In the genomic region with DNA sequence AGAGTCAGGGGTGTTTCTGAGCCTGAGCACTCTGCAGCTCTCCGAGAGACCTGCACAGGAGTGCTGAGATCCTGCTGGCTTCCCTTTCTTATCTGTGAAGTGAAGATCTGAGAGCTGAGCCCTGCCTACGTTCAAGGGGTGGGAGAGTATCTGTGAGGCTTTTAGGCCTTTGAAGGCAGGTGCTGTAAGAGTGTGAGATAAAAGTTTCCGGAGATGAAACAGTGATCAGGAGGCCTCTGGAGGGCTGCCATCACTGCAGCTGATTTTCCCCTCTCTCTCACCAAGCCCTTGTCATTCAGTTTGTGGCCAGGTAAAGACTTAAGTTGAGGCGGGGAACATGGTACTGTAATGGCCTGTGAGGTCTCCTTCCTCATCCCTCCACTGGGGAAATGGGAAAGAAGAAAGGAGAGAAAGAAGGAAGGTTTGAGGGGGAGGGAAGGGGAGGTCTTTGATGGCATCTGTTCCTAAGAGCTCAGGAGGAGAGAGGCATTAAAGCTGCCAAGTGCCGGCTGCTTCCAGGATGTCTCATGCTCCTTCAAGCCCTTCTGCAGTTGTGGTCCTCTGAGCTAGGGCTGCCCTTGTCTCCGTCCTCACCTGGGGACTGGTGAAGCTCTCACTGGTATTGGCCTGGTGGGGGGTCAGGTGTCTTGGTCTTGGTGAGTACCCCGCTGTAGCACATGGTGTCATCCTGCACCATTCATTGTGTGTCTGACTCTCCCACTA, we compare ENCODE assay signal across 7 cellular contexts.
DNase-seq lines count a peak whose midpoint lies in the region; ATAC-seq and TF ChIP-seq lines count a peak whose summit lies in the region.

No MANE protein-coding gene starts in this region.

- no peaks in the 10 kb centered on the region for H3K9me3 Mint-ChIP-seq in dendritic cell treated with granulocyte-macrophage colony-stimulating factor and Interleukin-4, amounts not matched to agents 40 ng/mL and 50 ng/mL, for 4 days
- peaks cover 4% of the 10 kb centered on the region for H3K9me3 Mint-ChIP-seq in stimulated activated effector memory CD8-positive, alpha-beta T cell treated with anti-CD3 and anti-CD28 coated beads, Interleukin-12 subunit alpha, Interleukin-12 subunit beta, amount 100 ng/mL, for 72 hours

- DNase-seq in MG63 (peak; percentile 49), prostate gland (ENCODE audit: low spot score) (no peak), thyroid gland (no peak), foreskin keratinocyte (no peak)
- DNase-seq in activated CD8-positive, alpha-beta memory T cell treated with anti-CD3 and anti-CD28 coated beads, Interleukin-2, amount 50 U/mL, for 1 hour (ENCODE audit: extremely low read depth), result peak; percentile 40
- no peak for DNase-seq in stimulated activated effector memory CD8-positive, alpha-beta T cell treated with anti-CD3 and anti-CD28 coated beads, Interleukin-12 subunit alpha, Interleukin-12 subunit beta, amount 100 ng/mL, for 72 hours (ENCODE audit: low spot score in 2 of 2)

- H3K4me3 ChIP-seq in MG63 (no peak overlapping the region), prostate gland (no peak overlapping the region), thyroid gland (replicated peaks in 1 of 3) (no peak overlapping the region)

- TF ChIP-seq CTCF in prostate gland (IDR thresholded peaks at IDR 0.05) (no peak), thyroid gland (IDR thresholded peaks at IDR 0.05) (no peak), foreskin keratinocyte (conservative IDR thresholded peaks at IDR 0.05) (no peak)

- H3K27ac Mint-ChIP-seq in dendritic cell treated with granulocyte-macrophage colony-stimulating factor and Interleukin-4, amounts not matched to agents 40 ng/mL and 50 ng/mL, for 4 days, result peak overlapping the region; percentile 51
- peak overlapping the region; percentile 96 for H3K27ac Mint-ChIP-seq in stimulated activated effector memory CD8-positive, alpha-beta T cell treated with anti-CD3 and anti-CD28 coated beads, Interleukin-12 subunit alpha, Interleukin-12 subunit beta, amount 100 ng/mL, for 72 hours

- WGBS in prostate gland, result 81% methylated on average over 7 of the region's 7 CpGs
- 78 to 90% methylated on average over 7 of the region's 7 CpGs for WGBS in thyroid gland, 2 donors

- no peaks in the 10 kb centered on the region for H3K36me3 Mint-ChIP-seq in dendritic cell treated with granulocyte-macrophage colony-stimulating factor and Interleukin-4, amounts not matched to agents 40 ng/mL and 50 ng/mL, for 4 days (ENCODE audit: low read depth)
- no peaks in the 10 kb centered on the region for H3K36me3 Mint-ChIP-seq in stimulated activated effector memory CD8-positive, alpha-beta T cell treated with anti-CD3 and anti-CD28 coated beads, Interleukin-12 subunit alpha, Interleukin-12 subunit beta, amount 100 ng/mL, for 72 hours

- H3K4me1 Mint-ChIP-seq in dendritic cell treated with granulocyte-macrophage colony-stimulating factor and Interleukin-4, amounts not matched to agents 40 ng/mL and 50 ng/mL, for 4 days (ENCODE audit: low read depth), result peaks cover 12% of the 10 kb centered on the region
- peaks cover 34% of the 10 kb centered on the region for H3K4me1 Mint-ChIP-seq in stimulated activated effector memory CD8-positive, alpha-beta T cell treated with anti-CD3 and anti-CD28 coated beads, Interleukin-12 subunit alpha, Interleukin-12 subunit beta, amount 100 ng/mL, for 72 hours

- TF ChIP-seq POLR2A in prostate gland (IDR thresholded peaks at IDR 0.05) (no peak), thyroid gland (IDR thresholded peaks at IDR 0.05) (no peak)

- H3K36me3 ChIP-seq in MG63 (no peaks in the 10 kb centered on the region), prostate gland (no peaks in the 10 kb centered on the region), thyroid gland (no peaks in the 10 kb centered on the region)

- H3K9me3 ChIP-seq in MG63 (no peaks in the 10 kb centered on the region), prostate gland (no peaks in the 10 kb centered on the region), thyroid gland (no peaks in the 10 kb centered on the region)

- no peak overlapping the region for H3K4me3 Mint-ChIP-seq in dendritic cell treated with granulocyte-macrophage colony-stimulating factor and Interleukin-4, amounts not matched to agents 40 ng/mL and 50 ng/mL, for 4 days
- H3K4me3 Mint-ChIP-seq in stimulated activated effector memory CD8-positive, alpha-beta T cell treated with anti-CD3 and anti-CD28 coated beads, Interleukin-12 subunit alpha, Interleukin-12 subunit beta, amount 100 ng/mL, for 72 hours, result peak overlapping the region; percentile 52

- no peaks in the 10 kb centered on the region; the same call in 1 of the 2 replicates for H3K27me3 ChIP-seq in MG63
- no peaks in the 10 kb centered on the region for H3K27me3 ChIP-seq in prostate gland (replicated peaks; ENCODE audit: insufficient read depth)
- H3K27me3 ChIP-seq in thyroid gland, result no peaks in the 10 kb centered on the region
- H3K27me3 ChIP-seq in foreskin keratinocyte, result peaks cover 10% of the 10 kb centered on the region

- H3K4me1 ChIP-seq in prostate gland (replicated peaks), result no peaks in the 10 kb centered on the region
- no peaks in the 10 kb centered on the region for H3K4me1 ChIP-seq in thyroid gland
- peaks cover 4% of the 10 kb centered on the region for H3K4me1 ChIP-seq in foreskin keratinocyte

- intact Hi-C loops in dendritic cell treated with granulocyte-macrophage colony-stimulating factor and Interleukin-4, amounts not matched to agents 40 ng/mL and 50 ng/mL, for 4 days (cut with micrococcal nuclease), result no loop called here
- intact Hi-C loops in prostate gland (cut with DNase I) (no loop called here), thyroid gland (cut with DNase I) (no loop called here)

- H3K27ac ChIP-seq in prostate gland, result no peak overlapping the region
- H3K27ac ChIP-seq in thyroid gland, result no peak overlapping the region
- no peak overlapping the region for H3K27ac ChIP-seq in foreskin keratinocyte

- H3K27me3 Mint-ChIP-seq in dendritic cell treated with granulocyte-macrophage colony-stimulating factor and Interleukin-4, amounts not matched to agents 40 ng/mL and 50 ng/mL, for 4 days, result no peaks in the 10 kb centered on the region

- ATAC-seq in stimulated activated effector memory CD8-positive, alpha-beta T cell treated with anti-CD3 and anti-CD28 coated beads, Interleukin-12 subunit alpha, Interleukin-12 subunit beta, amount 100 ng/mL, for 72 hours, result peak; percentile 50
- no peak for ATAC-seq in foreskin keratinocyte

Comparison
In these comparisons a context has a peak if more than half of its experiments do, and no peak if none do; other contexts are left out.
1. DNase-seq: peak in MG63 (single experiment) and activated CD8-positive, alpha-beta memory T cell treated with anti-CD3 and anti-CD28 coated beads, Interleukin-2, amount 50 U/mL, for 1 hour (single experiment); none in stimulated activated effector memory CD8-positive, alpha-beta T cell treated with anti-CD3 and anti-CD28 coated beads, Interleukin-12 subunit alpha, Interleukin-12 subunit beta, amount 100 ng/mL, for 72 hours (0 of 2), prostate gland (single experiment), thyroid gland (0 of 2) and foreskin keratinocyte (0 of 2).